In the genomic region with DNA sequence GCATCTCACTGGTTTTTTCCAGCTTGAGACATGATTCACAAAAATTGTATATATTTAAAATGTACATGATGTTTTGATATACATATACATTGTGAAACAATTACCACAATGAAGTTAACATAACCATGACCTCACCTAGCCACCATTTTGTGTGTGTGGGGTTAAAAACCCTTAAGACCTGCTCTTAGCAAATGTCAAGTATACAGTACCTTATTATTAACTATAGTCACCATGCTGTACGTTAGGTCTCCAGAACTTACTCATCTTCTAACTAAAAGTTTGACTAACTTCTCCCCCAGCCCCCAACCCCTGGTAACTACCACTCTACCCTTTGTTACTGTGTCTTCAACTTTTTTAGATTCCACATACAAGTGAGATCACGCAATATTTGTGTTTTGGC, we compare ENCODE assay signal across 16 cellular contexts.
"Had no signal": no experiment of that assay in that cellular context is flagged by ENCODE, and none has a peak within 500 bp of the region (broad histone marks: within the 10 kb centered on the region; RNA-seq: fewer than 3 reads in every experiment).

No MANE protein-coding gene starts in this region.

- H3K4me3 Mint-ChIP-seq: activated T-helper 17 cell treated with anti-CD3 and anti-CD28 coated beads, Interleukin-2, amount 50 U/mL, for 72 hours; nephron progenitor cell; type B pancreatic cell had no signal

- H3K36me3 ChIP-seq: cardiac muscle cell, esophagus muscularis mucosa, left lung had no signal

- H3K4me3 ChIP-seq: cardiac muscle cell, esophagus muscularis mucosa, left lung had no signal

- H3K9me3 Mint-ChIP-seq: activated T-helper 17 cell treated with anti-CD3 and anti-CD28 coated beads, Interleukin-2, amount 50 U/mL, for 72 hours; nephron progenitor cell; type B pancreatic cell had no signal

- H3K27ac Mint-ChIP-seq: activated T-helper 17 cell treated with anti-CD3 and anti-CD28 coated beads, Interleukin-2, amount 50 U/mL, for 72 hours; nephron progenitor cell; type B pancreatic cell had no signal

- H3K9me3 ChIP-seq: esophagus muscularis mucosa, left lung had no signal

- H3K36me3 Mint-ChIP-seq: type B pancreatic cell had no signal

- H3K4me1 ChIP-seq: esophagus muscularis mucosa, left lung had no signal

- H3K4me1 Mint-ChIP-seq: activated T-helper 17 cell treated with anti-CD3 and anti-CD28 coated beads, Interleukin-2, amount 50 U/mL, for 72 hours; nephron progenitor cell had no signal

- DNase-seq: activated CD4-positive, alpha-beta T cell treated with anti-CD3 and anti-CD28 coated beads, Interleukin-2, amount 50 U/mL, for 4 hours; activated naive CD4-positive, alpha-beta T cell treated with Interleukin-2 at 50 U/mL for 16 hours; islet precursor cell; left lung; nephron progenitor cell; occipital lobe; stimulated activated CD4-positive, alpha-beta T cell treated with anti-CD3 and anti-CD28 coated beads, Interleukin-15, amount 100 ng/mL, for 24 hours; stimulated activated CD4-positive, alpha-beta T cell treated with anti-CD3 and anti-CD28 coated beads, Interleukin-4, amount 100 ng/mL, for 1 hour; stimulated activated naive CD4-positive, alpha-beta T cell; T-helper 1 cell; T1000 had no signal

- H3K27ac ChIP-seq: cardiac muscle cell, esophagus muscularis mucosa, left lung had no signal

- ATAC-seq: activated CD4-positive, CD25-positive, alpha-beta regulatory T cell treated with anti-CD3 and anti-CD28 coated beads, Interleukin-2, amount 50 U/mL, for 24 hours; activated T-helper 17 cell treated with anti-CD3 and anti-CD28 coated beads, Interleukin-2, amount 50 U/mL, for 72 hours; left lung had no signal

- H3K27me3 ChIP-seq: cardiac muscle cell had no signal
